14 cellular contexts compared by ENCODE assay signal in genomic region chr22:37220543-37220968, GRCh38. TPM values are rescaled to one million over a fixed set of nuclear protein-coding genes. Genes with fewer than 3 reads are reported as not detected.
DNase-seq lines count a peak whose midpoint lies in the region; ATAC-seq and TF ChIP-seq lines count a peak whose summit lies in the region.
"Had no signal": no experiment of that assay in that cellular context is flagged by ENCODE, and none has a peak within 500 bp of the region (broad histone marks: within the 10 kb centered on the region; RNA-seq: fewer than 3 reads in every experiment).

No MANE protein-coding gene starts in this region.

- peak overlapping the region; percentile 95 for H3K27ac Mint-ChIP-seq in CD8-positive, alpha-beta T cell
- peak overlapping the region; percentile 93 for H3K27ac Mint-ChIP-seq in activated CD4-positive, alpha-beta memory T cell treated with anti-CD3 and anti-CD28 coated beads, Interleukin-2, amount 10 ng/mL, durations not matched to agents 7 days and 5 days
- H3K27ac Mint-ChIP-seq in memory B cell = peak overlapping the region; percentile 97

- intact Hi-C loops in CD8-positive, alpha-beta T cell (cut with DNase I, micrococcal nuclease) = no loop called here

- H3K4me1 ChIP-seq in CD8-positive, alpha-beta T cell (ENCODE audit: insufficient read depth, low read length) = peaks cover 94% of the 10 kb centered on the region

- ATAC-seq in CD8-positive, alpha-beta T cell = no peak
- ATAC-seq in memory B cell (ENCODE audit: low read depth) (no peak), HG03442 (IDR thresholded peaks at IDR 0.05; ENCODE audit: unreplicated experiment) (no peak)
- ATAC-seq: heart left ventricle had no signal

- peaks cover 94% of the 10 kb centered on the region for H3K4me1 Mint-ChIP-seq in CD8-positive, alpha-beta T cell (ENCODE audit: low read depth)
- peaks cover 82% of the 10 kb centered on the region for H3K4me1 Mint-ChIP-seq in activated CD4-positive, alpha-beta memory T cell treated with anti-CD3 and anti-CD28 coated beads, Interleukin-2, amount 10 ng/mL, durations not matched to agents 7 days and 5 days
- H3K4me1 Mint-ChIP-seq in memory B cell = peaks cover 70% of the 10 kb centered on the region

- peak; percentile 47 for TF ChIP-seq POLR2A in GM19099 (IDR thresholded peaks at IDR 0.05; ENCODE audit: extremely low read depth, insufficient read length, low read depth)

- no peaks in the 10 kb centered on the region for H3K27me3 ChIP-seq in CD8-positive, alpha-beta T cell (ENCODE audit: insufficient read depth, low read length)

- peak overlapping the region; percentile 54 for H3K27ac ChIP-seq in CD8-positive, alpha-beta T cell (ENCODE audit: low read depth, low read length)
- H3K27ac ChIP-seq: C4-2B, epithelial cell of prostate had no signal

- H3K4me3 Mint-ChIP-seq in CD8-positive, alpha-beta T cell = peak overlapping the region; percentile 75
- peak overlapping the region; percentile 63 for H3K4me3 Mint-ChIP-seq in activated CD4-positive, alpha-beta memory T cell treated with anti-CD3 and anti-CD28 coated beads, Interleukin-2, amount 10 ng/mL, durations not matched to agents 7 days and 5 days
- peak overlapping the region; percentile 55 for H3K4me3 Mint-ChIP-seq in memory B cell

- TF ChIP-seq CTCF in CD8-positive, alpha-beta T cell (IDR thresholded peaks at IDR 0.05) = no peak

- CTCF ChIA-PET in CD8-positive, alpha-beta T cell (lab: Charles Lee) = interaction anchor here (0.7 to 5.9 kb wide), 5 partner anchors 10 to 22 kb away, joined by 3 to 59 read pairs (median 29); no protein-coding TSS in a partner anchor
- CTCF ChIA-PET in activated CD4-positive, alpha-beta memory T cell treated with anti-CD3 and anti-CD28 coated beads, Interleukin-2, amount 10 ng/mL, durations not matched to agents 7 days and 5 days (lab: Charles Lee) = interaction anchor here (0.6 to 2.1 kb wide), 2 partner anchors 22 to 97 kb away, joined by 4 to 8 read pairs; no protein-coding TSS in a partner anchor

- POLR2A ChIA-PET in CD8-positive, alpha-beta T cell (lab: Charles Lee) = interaction anchor here (1.4 to 11.7 kb wide), 4 partner anchors 9 to 22 kb away, joined by 4 to 118 read pairs (median 33); partner anchors contain the start of gene RAC2
- POLR2A ChIA-PET in activated CD4-positive, alpha-beta memory T cell treated with anti-CD3 and anti-CD28 coated beads, Interleukin-2, amount 10 ng/mL, durations not matched to agents 7 days and 5 days (lab: Charles Lee) = interaction anchor here (2.0 to 9.1 kb wide), 4 partner anchors 11 to 23 kb away, joined by 9 to 113 read pairs (median 41); partner anchors contain the start of gene RAC2

- peaks cover 35% of the 10 kb centered on the region for H3K36me3 Mint-ChIP-seq in CD8-positive, alpha-beta T cell
- H3K36me3 Mint-ChIP-seq in activated CD4-positive, alpha-beta memory T cell treated with anti-CD3 and anti-CD28 coated beads, Interleukin-2, amount 10 ng/mL, durations not matched to agents 7 days and 5 days (ENCODE audit: low read depth) = peaks cover 58% of the 10 kb centered on the region
- H3K36me3 Mint-ChIP-seq in memory B cell = peaks cover 22% of the 10 kb centered on the region

- H3K27me3 Mint-ChIP-seq in CD8-positive, alpha-beta T cell (ENCODE audit: low read depth) = no peaks in the 10 kb centered on the region
- H3K27me3 Mint-ChIP-seq in activated CD4-positive, alpha-beta memory T cell treated with anti-CD3 and anti-CD28 coated beads, Interleukin-2, amount 10 ng/mL, durations not matched to agents 7 days and 5 days = peaks cover 1% of the 10 kb centered on the region
- H3K27me3 Mint-ChIP-seq in memory B cell = no peaks in the 10 kb centered on the region

- H3K36me3 ChIP-seq in CD8-positive, alpha-beta T cell (ENCODE audit: insufficient read depth, low read length) = peaks cover 15% of the 10 kb centered on the region

- no peak for DNase-seq in CD8-positive, alpha-beta T cell
- no peak for DNase-seq in activated CD4-positive, alpha-beta memory T cell treated with anti-CD3 and anti-CD28 coated beads, Interleukin-2, amount 10 ng/mL, durations not matched to agents 7 days and 5 days
- DNase-seq in memory B cell (ENCODE audit: low spot score in 2 of 2) (no peak), SHP77 (lab: John Stamatoyannopoulos, UW) (no peak), amygdala (lab: John Stamatoyannopoulos, UW) (no peak)
- DNase-seq: GDM1, heart left ventricle, NCI-H1436 treated with DMSO at 0.1 percent for 48 hours, SIG-M5 had no signal

- H3K4me3 ChIP-seq in CD8-positive, alpha-beta T cell (ENCODE audit: low read depth, low read length) = peak overlapping the region; percentile 52
- H3K4me3 ChIP-seq: heart left ventricle had no signal

- no peaks in the 10 kb centered on the region for H3K9me3 ChIP-seq in CD8-positive, alpha-beta T cell (ENCODE audit: low read length)

- H3K9me3 Mint-ChIP-seq in CD8-positive, alpha-beta T cell = no peaks in the 10 kb centered on the region
- peaks cover 11% of the 10 kb centered on the region for H3K9me3 Mint-ChIP-seq in activated CD4-positive, alpha-beta memory T cell treated with anti-CD3 and anti-CD28 coated beads, Interleukin-2, amount 10 ng/mL, durations not matched to agents 7 days and 5 days
- peaks cover 4% of the 10 kb centered on the region for H3K9me3 Mint-ChIP-seq in memory B cell

RNA-seq across cellular contexts. Expression of gene SSTR3, which starts 8.3 kb away (rescaled TPM):
- 1 to 10 TPM; 2.6 to 3.1 TPM for total RNA-seq in CD8-positive, alpha-beta T cell
- 1 to 10 TPM; 3.4 to 3.9 TPM for total RNA-seq in activated CD4-positive, alpha-beta memory T cell treated with anti-CD3 and anti-CD28 coated beads, Interleukin-2, amount 10 ng/mL, durations not matched to agents 7 days and 5 days
- total RNA-seq: subcutaneous adipose tissue had no signal

RNA-seq across cellular contexts. Expression of gene RAC2, which starts 23.5 kb away (rescaled TPM):
- total RNA-seq in CD8-positive, alpha-beta T cell = 100 to 1,000 TPM; 152 to 159 TPM
- total RNA-seq in activated CD4-positive, alpha-beta memory T cell treated with anti-CD3 and anti-CD28 coated beads, Interleukin-2, amount 10 ng/mL, durations not matched to agents 7 days and 5 days = 1,000 to 10,000 TPM in 1 of 2 experiments, 100 to 1,000 TPM in 1; 984 to 1,005 TPM

RNA-seq across cellular contexts. Expression of gene C1QTNF6, which starts 32.5 kb away (rescaled TPM):
- 10 to 100 TPM; 12.0 to 12.9 TPM for total RNA-seq in CD8-positive, alpha-beta T cell
- 10 to 100 TPM; 10.2 to 10.3 TPM for total RNA-seq in activated CD4-positive, alpha-beta memory T cell treated with anti-CD3 and anti-CD28 coated beads, Interleukin-2, amount 10 ng/mL, durations not matched to agents 7 days and 5 days

Comparison
In these comparisons a context has a peak if more than half of its experiments do, and no peak if none do; other contexts are left out.
1. RNA of gene RAC2, which starts 23.5 kb away (total RNA-seq): 984 to 1,005 TPM in activated CD4-positive, alpha-beta memory T cell treated with anti-CD3 and anti-CD28 coated beads, Interleukin-2, amount 10 ng/mL, durations not matched to agents 7 days and 5 days; 152 to 159 TPM in CD8-positive, alpha-beta T cell; every median in the first group is over 4 times any median in the second.
2. Peak in every context shown above with its lines, with median percentiles within 50 percentile points of each other: H3K27ac Mint-ChIP-seq and H3K4me3 Mint-ChIP-seq.